ENCODE assay signal across 1 cellular context in the genomic region with DNA sequence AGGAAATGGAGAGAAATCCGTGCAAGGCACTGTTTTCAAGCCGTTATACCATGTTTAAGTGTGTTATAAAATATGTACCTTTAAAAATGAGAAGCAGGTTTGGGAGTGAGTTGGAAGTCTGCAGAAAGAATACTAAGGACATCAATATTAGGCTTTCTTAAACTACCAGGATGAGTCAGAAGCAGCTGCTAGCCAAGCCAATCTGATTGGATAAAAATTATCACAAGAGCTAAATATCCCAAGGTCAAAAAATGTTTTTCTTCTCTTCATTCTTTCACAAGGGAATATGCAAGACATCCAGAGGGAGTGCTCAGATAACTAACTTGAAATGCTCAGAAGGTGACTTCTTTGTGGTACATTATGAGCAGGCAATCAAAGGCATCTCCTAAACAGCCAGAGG.
A peak's percentile ranks its signal among the peaks of the same experiment; 100 is the strongest.
TF ChIP-seq lines count a peak whose summit lies in the region.

No MANE protein-coding gene starts in this region.

TF ChIP-seq in K562, 482 proteins besides CTCF, POLR2A, EP300 and RAD21:
- TF ChIP-seq, protein P1, sequence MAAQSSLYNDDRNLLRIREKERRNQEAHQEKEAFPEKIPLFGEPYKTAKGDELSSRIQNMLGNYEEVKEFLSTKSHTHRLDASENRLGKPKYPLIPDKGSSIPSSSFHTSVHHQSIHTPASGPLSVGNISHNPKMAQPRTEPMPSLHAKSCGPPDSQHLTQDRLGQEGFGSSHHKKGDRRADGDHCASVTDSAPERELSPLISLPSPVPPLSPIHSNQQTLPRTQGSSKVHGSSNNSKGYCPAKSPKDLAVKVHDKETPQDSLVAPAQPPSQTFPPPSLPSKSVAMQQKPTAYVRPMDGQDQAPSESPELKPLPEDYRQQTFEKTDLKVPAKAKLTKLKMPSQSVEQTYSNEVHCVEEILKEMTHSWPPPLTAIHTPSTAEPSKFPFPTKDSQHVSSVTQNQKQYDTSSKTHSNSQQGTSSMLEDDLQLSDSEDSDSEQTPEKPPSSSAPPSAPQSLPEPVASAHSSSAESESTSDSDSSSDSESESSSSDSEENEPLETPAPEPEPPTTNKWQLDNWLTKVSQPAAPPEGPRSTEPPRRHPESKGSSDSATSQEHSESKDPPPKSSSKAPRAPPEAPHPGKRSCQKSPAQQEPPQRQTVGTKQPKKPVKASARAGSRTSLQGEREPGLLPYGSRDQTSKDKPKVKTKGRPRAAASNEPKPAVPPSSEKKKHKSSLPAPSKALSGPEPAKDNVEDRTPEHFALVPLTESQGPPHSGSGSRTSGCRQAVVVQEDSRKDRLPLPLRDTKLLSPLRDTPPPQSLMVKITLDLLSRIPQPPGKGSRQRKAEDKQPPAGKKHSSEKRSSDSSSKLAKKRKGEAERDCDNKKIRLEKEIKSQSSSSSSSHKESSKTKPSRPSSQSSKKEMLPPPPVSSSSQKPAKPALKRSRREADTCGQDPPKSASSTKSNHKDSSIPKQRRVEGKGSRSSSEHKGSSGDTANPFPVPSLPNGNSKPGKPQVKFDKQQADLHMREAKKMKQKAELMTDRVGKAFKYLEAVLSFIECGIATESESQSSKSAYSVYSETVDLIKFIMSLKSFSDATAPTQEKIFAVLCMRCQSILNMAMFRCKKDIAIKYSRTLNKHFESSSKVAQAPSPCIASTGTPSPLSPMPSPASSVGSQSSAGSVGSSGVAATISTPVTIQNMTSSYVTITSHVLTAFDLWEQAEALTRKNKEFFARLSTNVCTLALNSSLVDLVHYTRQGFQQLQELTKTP (IDR thresholded peaks at IDR 0.05; ENCODE audit: low read depth in 1 of 2, partially characterized antibody in 2 of 2) = no peak
- TF ChIP-seq NFYB (IDR thresholded peaks at IDR 0.05; ENCODE audit: extremely low read depth, insufficient read length) = peak; percentile 12
- TF ChIP-seq U2AF2 (optimal IDR thresholded peaks at IDR 0.05; ENCODE audit: low read depth, low read length) = no peak
- TF ChIP-seq CHCHD3 (CRISPR knock-in tag; IDR thresholded peaks at IDR 0.05) = no peak
- TF ChIP-seq DNMT1 (IDR thresholded peaks at IDR 0.05) = no peak
- TF ChIP-seq PHF21A (IDR thresholded peaks at IDR 0.05; ENCODE audit: borderline replicate concordance, low read depth) = no peak
- TF ChIP-seq MCM3 (IDR thresholded peaks at IDR 0.05) = no peak
- TF ChIP-seq ASH1L (IDR thresholded peaks at IDR 0.05; ENCODE audit: borderline replicate concordance, low read depth, partially characterized antibody) = no peak
- no peak for TF ChIP-seq EWSR1 (IDR thresholded peaks at IDR 0.05; ENCODE audit: borderline replicate concordance, low read depth, partially characterized antibody)
- TF ChIP-seq HMGN3 (IDR thresholded peaks at IDR 0.05; ENCODE audit: borderline replicate concordance, extremely low read depth, insufficient read length, low read depth, low read length) = no peak
- 0 out of 2 replicates have a peak, but pooled peaks have one; percentile 19 for TF ChIP-seq FOSL1 (tag; conservative IDR thresholded peaks at IDR 0.05)
